Comparison of ENCODE assay signal across 21 cellular contexts in the genomic region with DNA sequence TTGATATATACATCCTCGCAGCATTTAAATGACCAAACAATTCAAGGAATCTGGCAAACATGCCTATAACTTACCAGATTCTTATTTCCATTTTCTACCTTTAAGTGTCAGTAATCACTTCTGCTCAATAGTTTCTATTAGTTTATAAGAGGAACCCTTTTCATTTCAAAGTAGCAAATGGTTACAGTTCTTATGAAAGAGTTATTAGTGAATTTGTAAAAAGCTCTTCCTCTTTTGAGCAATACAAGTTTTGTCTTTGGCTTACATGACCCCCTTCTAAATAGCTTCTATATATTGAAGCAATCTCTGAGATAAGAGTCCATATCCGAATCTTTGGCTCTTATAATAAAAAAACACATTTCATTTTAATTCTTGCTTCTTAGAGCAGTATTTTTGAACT.
"Had no signal": no experiment of that assay in that cellular context is flagged by ENCODE, and none has a peak within 500 bp of the region (broad histone marks: within the 10 kb centered on the region; RNA-seq: fewer than 3 reads in every experiment).

No MANE protein-coding gene starts in this region.

- H3K9me3 ChIP-seq: breast epithelium, gastrocnemius medialis, ovary, stomach, suprapubic skin, vagina had no signal

- H3K4me3 ChIP-seq: breast epithelium, gastrocnemius medialis, ovary, stomach, suprapubic skin, vagina had no signal

- H3K4me1 ChIP-seq: breast epithelium had no signal

- H3K27ac ChIP-seq: breast epithelium, gastrocnemius medialis, ovary, stomach, suprapubic skin, vagina had no signal

- ATAC-seq: esophagus mucosa; gastrocnemius medialis; left ventricle myocardium superior; natural killer cell treated with Interleukin-12 subunit alpha and Interleukin-12 subunit beta and Interleukin-15 and Interleukin-18, amount 100 ng/mL, for 72 hours; right cardiac atrium had no signal

- FAIRE-seq: colon had no signal

- H3K36me3 ChIP-seq: breast epithelium, gastrocnemius medialis, ovary, suprapubic skin had no signal

- H3K27me3 ChIP-seq: breast epithelium, gastrocnemius medialis, ovary, stomach, suprapubic skin, vagina had no signal

- DNase-seq: activated CD4-positive, alpha-beta memory T cell treated with anti-CD3 and anti-CD28 coated beads for 36 hours; activated CD4-positive, alpha-beta T cell treated with anti-CD3 and anti-CD28 coated beads for 48 hours; activated naive CD4-positive, alpha-beta T cell treated with Interleukin-2 at 50 U/mL for 16 hours; activated naive CD8-positive, alpha-beta T cell treated with anti-CD3 and anti-CD28 coated beads for 36 hours; activated T-cell treated with anti-CD3 and anti-CD28 coated beads, Interleukin-2, amount 50 U/mL, for 48 hours; effector memory CD4-positive, alpha-beta T cell; gastrocnemius medialis; hypothalamus; left ventricle myocardium superior; mammary epithelial cell; midbrain; ovary; right cardiac atrium; stomach; trophoblast cell had no signal
